In genomic region chr15:29880886-29881285, GRCh38 we compare ENCODE assay signal across 25 cellular contexts. TPM values are rescaled to one million over a fixed set of nuclear protein-coding genes. Genes with fewer than 3 reads are reported as not detected.
DNase-seq lines count a peak whose midpoint lies in the region; ATAC-seq, FAIRE-seq and TF ChIP-seq lines count a peak whose summit lies in the region.
"Had no signal": no experiment of that assay in that cellular context is flagged by ENCODE, and none has a peak within 500 bp of the region (broad histone marks: within the 10 kb centered on the region; RNA-seq: fewer than 3 reads in every experiment).

No MANE protein-coding gene starts in this region.

- TF ChIP-seq CTCF in K562 (IDR thresholded peaks at IDR 0.05 in 2 of 3, conservative IDR thresholded peaks at IDR 0.05 in 1 of 3; ENCODE audit: insufficient read depth in 2 of 3, low read depth in 1 of 3, low read length in 3 of 3) (no peak), nephron (IDR thresholded peaks at IDR 0.05; ENCODE audit: unreplicated experiment in 3 of 3) (no peak), tibial artery (IDR thresholded peaks at IDR 0.05) (no peak)

- no peaks in the 10 kb centered on the region for H4K20me1 ChIP-seq in K562 (replicated peaks; ENCODE audit: control insufficient read depth, insufficient read depth, low read length)
- H4K20me1 ChIP-seq: BLaER1 treated with 17β-estradiol and CSF1 and Interleukin-3, amounts not matched to agents 10 nM and 100 nM had no signal

- peak overlapping the region; percentile 10 to 49 (median 12) for H3K27ac Mint-ChIP-seq in nephron
- H3K27ac Mint-ChIP-seq: CD4-positive, alpha-beta T cell; CD8-positive, alpha-beta T cell had no signal

- H3K9me3 ChIP-seq in SJCRH30 (replicated peaks), result no peaks in the 10 kb centered on the region
- H3K9me3 ChIP-seq in K562 (replicated peaks; ENCODE audit: control insufficient read depth, insufficient read depth, low read depth, low read length), result no peaks in the 10 kb centered on the region
- no peaks in the 10 kb centered on the region for H3K9me3 ChIP-seq in tibial artery
- H3K9me3 ChIP-seq: BLaER1 treated with 17β-estradiol and CSF1 and Interleukin-3, amounts not matched to agents 10 nM and 100 nM; Caco-2 had no signal

- H3K36me3 ChIP-seq in SJCRH30, result no peaks in the 10 kb centered on the region
- H3K36me3 ChIP-seq in K562 (ENCODE audit: control insufficient read depth, insufficient read depth, low read length), result no peaks in the 10 kb centered on the region
- H3K36me3 ChIP-seq in tibial artery, result no peaks in the 10 kb centered on the region
- H3K36me3 ChIP-seq: BLaER1 treated with 17β-estradiol and CSF1 and Interleukin-3, amounts not matched to agents 10 nM and 100 nM had no signal

- no peak overlapping the region for H3K4me3 Mint-ChIP-seq in nephron
- H3K4me3 Mint-ChIP-seq: CD4-positive, alpha-beta T cell; CD8-positive, alpha-beta T cell had no signal

- H3K9me3 Mint-ChIP-seq in nephron, result no peaks in the 10 kb centered on the region
- H3K9me3 Mint-ChIP-seq: CD4-positive, alpha-beta T cell; CD8-positive, alpha-beta T cell had no signal

- peak overlapping the region; percentile 15; the same call in 1 of the 2 replicates for H3K27ac ChIP-seq in SJCRH30
- no peak overlapping the region for H3K27ac ChIP-seq in K562 (ENCODE audit: extremely low read depth, low read depth, low read length)
- H3K27ac ChIP-seq in tibial artery, result peak overlapping the region; percentile 1 to 84
- H3K27ac ChIP-seq: BLaER1 treated with 17β-estradiol and CSF1 and Interleukin-3, amounts not matched to agents 10 nM and 100 nM; C4-2B had no signal

- H3K4me2 ChIP-seq in K562 (ENCODE audit: insufficient read depth, low read length), result no peak overlapping the region
- H3K4me2 ChIP-seq: BLaER1 treated with 17β-estradiol and CSF1 and Interleukin-3, amounts not matched to agents 10 nM and 100 nM had no signal

- DNase-seq in SJCRH30, result peak in 1 of 2 experiments; percentile 49
- DNase-seq in K562 (ENCODE audit: extremely low read depth in 1 of 4, low spot score in 3 of 4), result no peak
- no peak for DNase-seq in tibial artery
- no peak for DNase-seq in DMS79 (lab: John Stamatoyannopoulos, UW)
- no peak for DNase-seq in SIG-M5 treated with dmso at 0.1 percent for 504 hours (lab: John Stamatoyannopoulos, UW; ENCODE audit: unreplicated experiment)
- no peak for DNase-seq in NCI-H2196 (lab: John Stamatoyannopoulos, UW; ENCODE audit: unreplicated experiment)
- no peak for DNase-seq in activated gamma-delta T cell treated with Interleukin-2 at 50 U/mL for 16 hours
- DNase-seq: 8988T; ACHN; Caco-2; Calu3; CD4-positive, alpha-beta T cell; CD8-positive, alpha-beta T cell; DND-41; EL; GDM1 had no signal

- BruUV-seq in K562 (replicated peaks; lab: Mats Ljungman, UMichigan), result no TSS peak

- H3K4me1 ChIP-seq in SJCRH30, result peaks cover 23% of the 10 kb centered on the region
- H3K4me1 ChIP-seq in K562 (replicated peaks in 1 of 2; ENCODE audit: control insufficient read depth in 2 of 2, insufficient read depth in 2 of 2, low read length in 2 of 2), result no peaks in the 10 kb centered on the region; a peak in 1 of 5 replicates
- H3K4me1 ChIP-seq in tibial artery, result peaks cover 0 to 52% (median 7%) of the 10 kb centered on the region in 4 donors

- no peak for TF ChIP-seq POLR2A in K562 (conservative IDR thresholded peaks at IDR 0.05)

- no peak for TF ChIP-seq EP300 in K562 (IDR thresholded peaks at IDR 0.05; ENCODE audit: low read length)

- in situ Hi-C loops in K562 (cut with MboI), result no loop called here

- no peaks in the 10 kb centered on the region for H3K36me3 Mint-ChIP-seq in nephron (ENCODE audit: low read depth)
- H3K36me3 Mint-ChIP-seq: CD8-positive, alpha-beta T cell had no signal

- H2AFZ ChIP-seq in K562 (ENCODE audit: low read depth, low read length), result no peak overlapping the region

- FAIRE-seq in K562 (lab: Jason Lieb, UNC), result no peak
- FAIRE-seq: A204.1, D721Med, GM12878, GM12892, GM18507, GM19239 had no signal

- WGBS in K562 (ENCODE audit: insufficient coverage, low coverage, missing lambda C conversion rate), result 1% methylated on average over 4 of the region's 4 CpGs

- H3K9me1 ChIP-seq in K562 (ENCODE audit: control insufficient read depth, insufficient read depth, low read length), result no peaks in the 10 kb centered on the region

- H3K79me2 ChIP-seq in K562 (ENCODE audit: control insufficient read depth, insufficient read depth, low read length), result no peaks in the 10 kb centered on the region

- H3K27me3 ChIP-seq in SJCRH30 (no peaks in the 10 kb centered on the region), K562 (ENCODE audit: control insufficient read depth in 2 of 2, insufficient read depth in 2 of 2, low read length in 2 of 2) (peaks cover 20 to 23% of the 10 kb centered on the region in 2 experiments; a peak in 4 of 5 replicates), tibial artery (no peaks in the 10 kb centered on the region)
- H3K27me3 ChIP-seq: BLaER1 treated with 17β-estradiol and CSF1 and Interleukin-3, amounts not matched to agents 10 nM and 100 nM had no signal

- POLR2A ChIA-PET in K562 (lab: Yijun Ruan, JAX), result interaction anchor here (0.6 kb wide), 1 partner anchor 211 kb away, joined by 3 read pairs; no protein-coding TSS in a partner anchor

- intact Hi-C loops in K562 (cut with micrococcal nuclease), result no loop called here
- intact Hi-C loops in tibial artery (cut with DNase I; ENCODE audit: low total_unique reads), result no loop called here

- no peak for ATAC-seq in K562
- ATAC-seq: CD8-positive, alpha-beta T cell had no signal

- H3K4me3 ChIP-seq in SJCRH30 (no peak overlapping the region), K562 (no peak overlapping the region), tibial artery (no peak overlapping the region)
- H3K4me3 ChIP-seq: BLaER1 treated with 17β-estradiol and CSF1 and Interleukin-3, amounts not matched to agents 10 nM and 100 nM; GM12878 had no signal

- CTCF ChIA-PET in K562 (lab: Yijun Ruan, JAX; ENCODE audit: low intra/inter-chr PET ratio), result no interaction called here

- H3K9ac ChIP-seq in K562 (ENCODE audit: insufficient read depth in 1 of 2, low read depth in 2 of 2, low read length in 2 of 2), result no peak overlapping the region
- H3K9ac ChIP-seq: BLaER1 treated with 17β-estradiol and CSF1 and Interleukin-3, amounts not matched to agents 10 nM and 100 nM had no signal

- no peak for TF ChIP-seq RAD21 in K562 (CRISPR knock-in tag; conservative IDR thresholded peaks at IDR 0.05 in 1 of 2, IDR thresholded peaks at IDR 0.05 in 1 of 2)

- peaks cover 6% of the 10 kb centered on the region for H3K27me3 Mint-ChIP-seq in nephron (ENCODE audit: low read depth)

- peaks cover 46% of the 10 kb centered on the region for H3K4me1 Mint-ChIP-seq in nephron

TF ChIP-seq in K562, 482 proteins besides CTCF, POLR2A, EP300 and RAD21:
- TF ChIP-seq JUND (IDR thresholded peaks at IDR 0.05; ENCODE audit: borderline replicate concordance, low read depth, low read length), result no peak
- no peak for TF ChIP-seq JUND (tag; IDR thresholded peaks at IDR 0.05; ENCODE audit: borderline replicate concordance, low read depth, low read length)
- TF ChIP-seq SP1 (CRISPR knock-in tag; IDR thresholded peaks at IDR 0.05), result no peak
- TF ChIP-seq CBX8 (IDR thresholded peaks at IDR 0.05; ENCODE audit: borderline replicate concordance, extremely low read depth, low read depth, low read length, poor library complexity, severe bottlenecking), result peak; percentile 58
- no peak for TF ChIP-seq AFF4 (CRISPR knock-in tag; IDR thresholded peaks at IDR 0.05)

RNA-seq across cellular contexts. Expression of gene TJP1, which starts 58.6 kb away (rescaled TPM):
- 59.2 and 60.1 TPM in 2 replicates for total RNA-seq in SJCRH30 (2014; rRNA removed; shearing (Covaris generic))
- 51.1 and 121 TPM in 2 replicates for total RNA-seq in K562 (2011; cell fraction: chromatin; rRNA removed; ENCODE audit: low replicate concordance)
- total RNA-seq in K562 (2011; cell fraction: nucleolus; rRNA removed), result 21.2 and 25.1 TPM in 2 replicates
- 47.7 and 51.7 TPM in 2 replicates for total RNA-seq in K562 (2011; cell fraction: nucleoplasm; rRNA removed)
- 16.3 and 18.7 TPM in 2 replicates for total RNA-seq in K562 (2014; rRNA removed)
- 30.7 and 31.2 TPM in 2 replicates for total RNA-seq in K562 (2014; rRNA removed; fragmentation: Illumina TruSeq; extraction: Trizol)
- total RNA-seq in K562 (2015; rRNA removed; fragmentation: Illumina TruSeq; extraction: Trizol), result 28.0 and 30.5 TPM in 2 replicates
- total RNA-seq in K562 (2021), result 34.6 and 39.3 TPM in 2 replicates
- 29.7 and 30.0 TPM in 2 replicates for polyA plus RNA-seq in K562 (2011; rRNA removed)
- polyA plus RNA-seq in K562 (2011; cell fraction: cytosol; rRNA removed), result 15.3 and 18.0 TPM in 2 replicates
- 24.3 and 24.7 TPM in 2 replicates for polyA plus RNA-seq in K562 (2011; cell fraction: nucleus; rRNA removed)
- 14.0 and 17.1 TPM in 2 replicates for polyA plus RNA-seq in K562 (2012)
- 26.4 and 29.1 TPM in 2 replicates for polyA plus RNA-seq in K562 (2014; fragmentation: Illumina TruSeq; extraction: Trizol)
- 10 to 100 TPM in 1 of 2 experiments, 1 to 10 TPM in 1; 9.1 to 25.6 TPM for polyA plus RNA-seq in K562 (2014; fragmentation: Nextera tagmentation; extraction: Ambion mirVana)
- 27.8 and 28.5 TPM in 2 replicates for polyA plus RNA-seq in K562 (2014; rRNA removed)
- 68.2 and 70.3 TPM in 2 replicates for polyA minus RNA-seq in K562 (2011; rRNA and poly(A)+ RNA removed)
- polyA minus RNA-seq in K562 (2011; cell fraction: cytosol; rRNA and poly(A)+ RNA removed), result 26.6 and 28.8 TPM in 2 replicates
- 28.5 and 37.9 TPM in 2 replicates for polyA minus RNA-seq in K562 (2011; cell fraction: nucleus; rRNA and poly(A)+ RNA removed)
- total RNA-seq: CD4-positive, alpha-beta T cell; CD8-positive, alpha-beta T cell had no signal
